31 cellular contexts compared by ENCODE assay signal in genomic region chr2:2046497-2046896, GRCh38.
"Had no signal": no experiment of that assay in that cellular context is flagged by ENCODE, and none has a peak within 500 bp of the region (broad histone marks: within the 10 kb centered on the region; RNA-seq: fewer than 3 reads in every experiment).

No MANE protein-coding gene starts in this region.

- H3K4me1 ChIP-seq: adrenal gland, colonic mucosa, gastrocnemius medialis, parathyroid adenoma, psoas muscle, thyroid gland, upper lobe of left lung, vagina had no signal

- H3K36me3 ChIP-seq: adrenal gland, colonic mucosa, gastrocnemius medialis, stomach, thyroid gland, upper lobe of left lung, vagina had no signal

- H3K9me3 ChIP-seq: adrenal gland, body of pancreas, colonic mucosa, psoas muscle, stomach, thyroid gland, upper lobe of left lung, vagina had no signal

- DNase-seq: activated CD4-positive, alpha-beta memory T cell treated with anti-CD3 and anti-CD28 coated beads for 36 hours; activated CD4-positive, alpha-beta T cell treated with anti-CD3 and anti-CD28 coated beads for 4 hours; activated CD8-positive, alpha-beta memory T cell treated with anti-CD3 and anti-CD28 coated beads, Interleukin-2, amount 50 U/mL, for 4 hours; activated effector memory CD4-positive, alpha-beta T cell treated with anti-CD3 and anti-CD28 coated beads, Interleukin-2, amount 50 U/mL, for 16 hours; activated naive CD4-positive, alpha-beta T cell treated with anti-CD3 and anti-CD28 coated beads for 36 hours; activated naive CD8-positive, alpha-beta T cell treated with anti-CD3 and anti-CD28 coated beads for 36 hours; activated T-cell treated with anti-CD3 and anti-CD28 coated beads, Interleukin-2, amount 50 U/mL, for 1 hour; adrenal gland; aorta; body of pancreas; cerebellar nuclear complex; colonic mucosa; effector memory CD4-positive, alpha-beta T cell; gastrocnemius medialis; glutamatergic neuron; islet precursor cell; midbrain; naive thymus-derived CD8-positive, alpha-beta T cell; nucleus accumbens; psoas muscle; stimulated activated CD4-positive, alpha-beta T cell treated with anti-CD3 and anti-CD28 coated beads, Interleukin-15, amount 100 ng/mL, for 24 hours; stimulated activated CD4-positive, alpha-beta T cell treated with anti-CD3 and anti-CD28 coated beads, Interleukin-2, amount 100 ng/mL, for 24 hours; stimulated activated naive B cell treated with anti-CD40 and anti-IgM and Interleukin-4, amounts not matched to agents 10 μg/mL and 1 μg/mL and 100 μg/mL, for 72 hours; stomach; T-helper 9 cell; thyroid gland; upper lobe of left lung had no signal

- ATAC-seq: body of pancreas; gastrocnemius medialis; naive thymus-derived CD8-positive, alpha-beta T cell; psoas muscle; stimulated activated naive B cell treated with anti-CD40 and anti-IgM and Interleukin-4, amounts not matched to agents 10 μg/mL and 1 μg/mL and 100 μg/mL, for 72 hours had no signal

- H3K4me3 ChIP-seq: adrenal gland, body of pancreas, colonic mucosa, gastrocnemius medialis, hepatocyte, psoas muscle, stomach, thyroid gland, upper lobe of left lung, vagina had no signal

- H3K27me3 ChIP-seq: body of pancreas, colonic mucosa, gastrocnemius medialis, hepatocyte, stomach, thyroid gland, upper lobe of left lung, vagina had no signal

- H3K27ac ChIP-seq: adrenal gland, body of pancreas, colonic mucosa, gastrocnemius medialis, hepatocyte, parathyroid adenoma, psoas muscle, stomach, thyroid gland, upper lobe of left lung, vagina, VCaP had no signal
